In the genomic region with DNA sequence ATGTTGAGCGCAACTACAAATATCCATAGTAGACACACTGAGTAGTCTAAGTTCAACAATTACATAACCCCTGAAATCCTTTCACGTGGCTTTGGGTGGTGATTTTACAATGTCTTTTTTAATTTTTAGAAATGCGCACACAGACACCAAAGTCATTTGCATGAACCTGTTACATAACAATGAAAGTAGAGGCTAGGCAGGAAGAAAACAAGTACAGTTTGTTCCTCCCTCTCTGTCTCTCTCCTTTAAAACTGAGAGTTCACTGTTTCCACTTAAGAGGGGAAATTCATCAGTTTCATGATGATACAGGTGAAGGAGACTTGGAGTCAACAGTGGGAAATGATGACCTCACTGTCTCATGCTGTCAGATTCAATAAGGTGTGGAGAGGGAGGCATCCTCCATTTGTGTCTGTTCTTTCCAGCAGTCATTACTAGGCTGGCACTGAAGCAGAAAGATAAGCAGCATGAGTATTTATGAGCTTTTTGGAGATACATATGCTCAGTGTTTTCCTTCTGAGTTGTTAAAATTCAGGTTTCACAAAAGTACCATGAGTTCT, we compare ENCODE assay signal across 19 cellular contexts.
DNase-seq lines count a peak whose midpoint lies in the region; ATAC-seq, FAIRE-seq and TF ChIP-seq lines count a peak whose summit lies in the region.
"Had no signal": no experiment of that assay in that cellular context is flagged by ENCODE, and none has a peak within 500 bp of the region (broad histone marks: within the 10 kb centered on the region; RNA-seq: fewer than 3 reads in every experiment).

No MANE protein-coding gene starts in this region.

- FAIRE-seq in kidney (lab: Jason Lieb, UNC) = no peak
- FAIRE-seq in GM19239 (lab: Jason Lieb, UNC) = no peak
- FAIRE-seq: GM12891 had no signal

- peaks cover 0 to 2% of the 10 kb centered on the region in 2 donors for H3K4me1 ChIP-seq in kidney (ENCODE audit: control insufficient read depth in 1 of 2, insufficient read depth in 1 of 2, low read depth in 1 of 2, low read length in 2 of 2)

- DNase-seq in Right ventricle myocardium inferior (ENCODE audit: missing footprints) (no peak), cardiac septum (ENCODE audit: low spot score) (no peak), NCI-H69 (lab: John Stamatoyannopoulos, UW) (peak; percentile 55), cerebellar nuclear complex (lab: John Stamatoyannopoulos, UW) (peak; percentile 33 to 63), kidney (no peak), GM19239 (ENCODE audit: insufficient read length, low spot score) (no peak), GF-D8 (lab: John Stamatoyannopoulos, UW) (no peak)
- DNase-seq: activated naive CD4-positive, alpha-beta T cell; activated T-cell treated with anti-CD3 and anti-CD28 coated beads, Interleukin-2, amount 50 U/mL, for 24 hours; gastrocnemius medialis; Karpas-422; midbrain; NCI-H1105; NCI-H2107; NCI-H748 treated with DMSO at 0.1 percent for 48 hours; PC-9 had no signal

- no peak overlapping the region for H3K27ac ChIP-seq in kidney (ENCODE audit: low read depth in 2 of 2, low read length in 2 of 2)
- H3K27ac ChIP-seq: gastrocnemius medialis, PC-9 had no signal

- H3K9ac ChIP-seq in kidney (ENCODE audit: low read length in 2 of 2) = no peak overlapping the region

- H3K4me3 ChIP-seq in kidney (ENCODE audit: low read length in 2 of 2) = no peak overlapping the region
- H3K4me3 ChIP-seq: gastrocnemius medialis, PC-9 had no signal

- no peaks in the 10 kb centered on the region for H3K36me3 ChIP-seq in kidney (ENCODE audit: control insufficient read depth in 1 of 2, insufficient read depth in 2 of 2, low read length in 2 of 2)
- H3K36me3 ChIP-seq: gastrocnemius medialis had no signal

- no peak for TF ChIP-seq CTCF in kidney (IDR thresholded peaks at IDR 0.05; ENCODE audit: borderline replicate concordance, extremely low read depth, insufficient read depth)

- intact Hi-C loops in Right ventricle myocardium inferior (cut with DNase I) = no loop called here
- intact Hi-C loops in cardiac septum (cut with DNase I) = no loop called here
- intact Hi-C loops in kidney (cut with DNase I) = no loop called here

- no peaks in the 10 kb centered on the region for H3K9me3 ChIP-seq in kidney (ENCODE audit: control insufficient read depth in 1 of 2, low read length in 2 of 2)
- H3K9me3 ChIP-seq: gastrocnemius medialis had no signal

- ATAC-seq in Right ventricle myocardium inferior (peak; percentile 30), HG03469 (IDR thresholded peaks at IDR 0.05; ENCODE audit: unreplicated experiment) (no peak)
- ATAC-seq: gastrocnemius medialis; stimulated activated effector memory CD8-positive, alpha-beta T cell treated with anti-CD3 and anti-CD28 coated beads, Interleukin-12 subunit alpha, Interleukin-12 subunit beta, amount 100 ng/mL, for 72 hours had no signal

Comparison
In these comparisons a context has a peak if more than half of its experiments do, and no peak if none do; other contexts are left out.
1. DNase-seq: peak in NCI-H69 (single experiment) and cerebellar nuclear complex (2 of 2); none in Right ventricle myocardium inferior (single experiment), cardiac septum (single experiment), kidney (single experiment), GM19239 (single experiment) and GF-D8 (single experiment).